ENCODE assay signal across 9 cellular contexts in the genomic region with DNA sequence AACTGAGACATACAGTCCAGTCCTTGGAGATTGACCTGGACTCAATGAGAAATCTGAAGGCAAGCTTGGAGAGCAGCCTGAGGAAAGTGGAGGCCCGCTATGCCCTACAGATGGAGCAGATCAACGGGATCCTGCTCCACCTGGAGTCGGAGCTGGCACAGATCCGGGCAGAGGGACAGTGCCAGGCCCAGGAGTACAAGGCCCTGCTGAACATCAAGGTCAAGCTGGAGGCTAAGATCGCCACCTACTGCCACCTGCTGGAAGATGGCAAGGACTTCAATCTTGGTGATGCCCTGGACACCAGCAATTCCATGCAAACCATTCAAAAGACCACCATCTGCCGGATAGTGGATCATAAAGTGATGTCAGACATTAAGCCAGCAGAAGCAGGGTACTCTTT. TPM values are rescaled to one million over a fixed set of nuclear protein-coding genes. Genes with fewer than 3 reads are reported as not detected.
DNase-seq lines count a peak whose midpoint lies in the region; ATAC-seq and TF ChIP-seq lines count a peak whose summit lies in the region.
"Had no signal": no experiment of that assay in that cellular context is flagged by ENCODE, and none has a peak within 500 bp of the region (broad histone marks: within the 10 kb centered on the region; RNA-seq: fewer than 3 reads in every experiment).

No MANE protein-coding gene starts in this region.

- ATAC-seq in GM21367 (IDR thresholded peaks at IDR 0.05; ENCODE audit: unreplicated experiment) (no peak), HG03108 (IDR thresholded peaks at IDR 0.05; ENCODE audit: unreplicated experiment) (no peak)

- no peaks in the 10 kb centered on the region for H3K4me1 Mint-ChIP-seq in activated naive CD4-positive, alpha-beta T cell treated with anti-CD3 and anti-CD28 coated beads, Interleukin-2, amount 10 ng/mL, durations not matched to agents 7 days and 5 days

- H2AFZ ChIP-seq in KMS-11 (ENCODE audit: low read depth): no peak overlapping the region

- H3K36me3 ChIP-seq in KMS-11 (ENCODE audit: insufficient read depth): no peaks in the 10 kb centered on the region

- H3K4me1 ChIP-seq in KMS-11 (ENCODE audit: low read depth, poor library complexity, severe bottlenecking): no peaks in the 10 kb centered on the region

- no peaks in the 10 kb centered on the region for H3K36me3 Mint-ChIP-seq in activated naive CD4-positive, alpha-beta T cell treated with anti-CD3 and anti-CD28 coated beads, Interleukin-2, amount 10 ng/mL, durations not matched to agents 7 days and 5 days

- CTCF ChIA-PET in activated naive CD4-positive, alpha-beta T cell treated with anti-CD3 and anti-CD28 coated beads, Interleukin-2, amount 10 ng/mL, durations not matched to agents 7 days and 5 days (lab: Charles Lee): interaction anchor here (0.9 to 2.2 kb wide), 4 partner anchors 12 to 530 kb away, joined by 3 to 9 read pairs (median 4); no protein-coding TSS in a partner anchor

- H3K4me3 ChIP-seq in KMS-11 (IDR thresholded peaks at IDR 0.05; ENCODE audit: insufficient read depth, low read depth, low read length): no peak overlapping the region
- H3K4me3 ChIP-seq: coronary artery had no signal

- H3K4me2 ChIP-seq in KMS-11: no peak overlapping the region

- no peak overlapping the region for H3K4me3 Mint-ChIP-seq in activated naive CD4-positive, alpha-beta T cell treated with anti-CD3 and anti-CD28 coated beads, Interleukin-2, amount 10 ng/mL, durations not matched to agents 7 days and 5 days

- H3K9me3 Mint-ChIP-seq in activated naive CD4-positive, alpha-beta T cell treated with anti-CD3 and anti-CD28 coated beads, Interleukin-2, amount 10 ng/mL, durations not matched to agents 7 days and 5 days: no peaks in the 10 kb centered on the region

- no peak overlapping the region for H3K27ac ChIP-seq in KMS-11
- H3K27ac ChIP-seq: coronary artery had no signal

- H3K79me2 ChIP-seq in KMS-11 (ENCODE audit: insufficient read depth, low read depth): no peaks in the 10 kb centered on the region

- TF ChIP-seq CTCF in KMS-11 (conservative IDR thresholded peaks at IDR 0.05; ENCODE audit: low read depth, low read length): peak; percentile 68

- H3K27me3 ChIP-seq in KMS-11 (ENCODE audit: insufficient read depth, low read depth): no peaks in the 10 kb centered on the region

- DNase-seq in GF-D8 (lab: John Stamatoyannopoulos, UW) (peak; percentile 7), mesenteric fat pad (ENCODE audit: low spot score) (peak; percentile 76), DMS79 (lab: John Stamatoyannopoulos, UW) (no peak), anterior cingulate cortex (lab: John Stamatoyannopoulos, UW) (no peak)
- DNase-seq in activated naive CD4-positive, alpha-beta T cell treated with anti-CD3 and anti-CD28 coated beads, Interleukin-2, amount 10 ng/mL, durations not matched to agents 7 days and 5 days: peak; percentile 52

- no peaks in the 10 kb centered on the region for H4K20me1 ChIP-seq in KMS-11 (ENCODE audit: insufficient read depth)

- H3K9ac ChIP-seq in KMS-11: no peak overlapping the region

- no peak overlapping the region for H3K27ac Mint-ChIP-seq in activated naive CD4-positive, alpha-beta T cell treated with anti-CD3 and anti-CD28 coated beads, Interleukin-2, amount 10 ng/mL, durations not matched to agents 7 days and 5 days

- H3K27me3 Mint-ChIP-seq in activated naive CD4-positive, alpha-beta T cell treated with anti-CD3 and anti-CD28 coated beads, Interleukin-2, amount 10 ng/mL, durations not matched to agents 7 days and 5 days: peaks cover 3% of the 10 kb centered on the region

RNA-seq across cellular contexts. Expression of gene FRMPD3, which starts 20.4 kb away (rescaled TPM):
- 0.13 TPM for total RNA-seq in mesenteric fat pad

Comparison
In these comparisons a context has a peak if more than half of its experiments do, and no peak if none do; other contexts are left out.
1. DNase-seq: peak in GF-D8 (single experiment), activated naive CD4-positive, alpha-beta T cell treated with anti-CD3 and anti-CD28 coated beads, Interleukin-2, amount 10 ng/mL, durations not matched to agents 7 days and 5 days (single experiment) and mesenteric fat pad (single experiment); none in DMS79 (single experiment) and anterior cingulate cortex (0 of 58).